In genomic region chr1:47224676-47225399, GRCh38 we compare ENCODE assay signal across 14 cellular contexts. TPM values are rescaled to one million over a fixed set of nuclear protein-coding genes. Genes with fewer than 3 reads are reported as not detected.
DNase-seq lines count a peak whose midpoint lies in the region; ATAC-seq, FAIRE-seq and TF ChIP-seq lines count a peak whose summit lies in the region.
"Had no signal": no experiment of that assay in that cellular context is flagged by ENCODE, and none has a peak within 500 bp of the region (broad histone marks: within the 10 kb centered on the region; RNA-seq: fewer than 3 reads in every experiment).

No MANE protein-coding gene starts in this region.

- H2BK12ac ChIP-seq in H1 (ENCODE audit: low read depth, low read length) (peak overlapping the region; percentile 97), neuronal stem cell (ENCODE audit: low read length) (no peak overlapping the region)

- peak overlapping the region; percentile 66 for H4K91ac ChIP-seq in H1 (replicated peaks; ENCODE audit: insufficient read length, low read length)
- no peak overlapping the region for H4K91ac ChIP-seq in neuronal stem cell (ENCODE audit: low read depth, low read length, poor library complexity)

- no peak for FAIRE-seq in H1 (lab: Jason Lieb, UNC)
- FAIRE-seq: bronchial epithelial cell had no signal

- POLR2A ChIA-PET in H1 (lab: Charles Lee; ENCODE audit: partially characterized antibody) = interaction anchor here (1.8 kb wide), 1 partner anchor 10 kb away, joined by 3 read pairs; no protein-coding TSS in a partner anchor

- H4K5ac ChIP-seq in H1 (ENCODE audit: insufficient read length, low read depth, low read length) = no peak overlapping the region

- H3K79me2 ChIP-seq in H1 (ENCODE audit: control insufficient read depth in 1 of 2, insufficient read depth in 2 of 2, low read length in 2 of 2) = no peaks in the 10 kb centered on the region

- no peak for TF ChIP-seq POLR2A in H1 (IDR thresholded peaks at IDR 0.05; ENCODE audit: control extremely low read depth in 1 of 2, low read depth in 2 of 2, low read length in 2 of 2)

- H2BK15ac ChIP-seq in H1 (ENCODE audit: low read length) = peak overlapping the region; percentile 96
- peak overlapping the region; percentile 24 for H2BK15ac ChIP-seq in neuronal stem cell (ENCODE audit: low read length)

- peaks cover 17% of the 10 kb centered on the region for H3K4me1 Mint-ChIP-seq in stimulated activated naive CD8-positive, alpha-beta T cell treated with anti-CD3 and anti-CD28 coated beads, Interleukin-15, amount 100 ng/mL, for 72 hours
- H3K4me1 Mint-ChIP-seq in natural killer cell treated with Interleukin-12 subunit alpha and Interleukin-12 subunit beta and Interleukin-15 and Interleukin-18, amount 100 ng/mL, for 72 hours (ENCODE audit: low read depth in 2 of 2) = peaks cover 3 to 13% of the 10 kb centered on the region in 2 donors
- H3K4me1 Mint-ChIP-seq: activated T-helper 17 cell treated with anti-CD3 and anti-CD28 coated beads, Interleukin-2, amount 50 U/mL, for 72 hours had no signal

- no peaks in the 10 kb centered on the region for H3K27me3 Mint-ChIP-seq in stimulated activated naive CD8-positive, alpha-beta T cell treated with anti-CD3 and anti-CD28 coated beads, Interleukin-15, amount 100 ng/mL, for 72 hours
- peaks cover 34 to 45% of the 10 kb centered on the region in 2 donors for H3K27me3 Mint-ChIP-seq in natural killer cell treated with Interleukin-12 subunit alpha and Interleukin-12 subunit beta and Interleukin-15 and Interleukin-18, amount 100 ng/mL, for 72 hours

- H3K27ac ChIP-seq in H1 (ENCODE audit: low read depth, low read length) = no peak overlapping the region
- no peak overlapping the region for H3K27ac ChIP-seq in neuronal stem cell (replicated peaks; ENCODE audit: low read length)
- H3K27ac ChIP-seq: HL-60 had no signal

- no peak overlapping the region for H3K14ac ChIP-seq in H1 (ENCODE audit: insufficient read length)
- H3K14ac ChIP-seq in neuronal stem cell (ENCODE audit: low read length) = peak overlapping the region; percentile 78

- H4K20me1 ChIP-seq in H1 (replicated peaks in 1 of 2; ENCODE audit: control insufficient read depth in 1 of 2, insufficient read depth in 2 of 2, low read length in 2 of 2) = peaks cover 5 to 16% of the 10 kb centered on the region in 2 experiments

- ATAC-seq in stimulated activated naive CD8-positive, alpha-beta T cell treated with anti-CD3 and anti-CD28 coated beads, Interleukin-15, amount 100 ng/mL, for 72 hours = peak; percentile 18
- no peak for ATAC-seq in stimulated activated naive CD8-positive, alpha-beta T cell treated with anti-CD3 and anti-CD28 coated beads, Interleukin-15, Interleukin-2, amounts not matched to agents 100 U/mL and 50 U/mL, for 24 hours
- no peak for ATAC-seq in natural killer cell treated with Interleukin-12 subunit alpha and Interleukin-12 subunit beta and Interleukin-15 and Interleukin-18, amount 100 ng/mL, for 72 hours
- no peak for ATAC-seq in HG02763 (IDR thresholded peaks at IDR 0.05; ENCODE audit: unreplicated experiment)
- ATAC-seq: activated T-helper 17 cell treated with anti-CD3 and anti-CD28 coated beads, Interleukin-2, amount 50 U/mL, for 72 hours; PC-3 had no signal

- no peak overlapping the region for H2AFZ ChIP-seq in H1 (ENCODE audit: low read length)
- H2AFZ ChIP-seq in neuronal stem cell (ENCODE audit: low read length) = no peak overlapping the region

- no peak overlapping the region for H3K23ac ChIP-seq in H1 (ENCODE audit: insufficient read length)
- H3K23ac ChIP-seq in neuronal stem cell (ENCODE audit: low read depth, low read length, poor library complexity) = peak overlapping the region; percentile 67

- no peak overlapping the region for H3K27ac Mint-ChIP-seq in stimulated activated naive CD8-positive, alpha-beta T cell treated with anti-CD3 and anti-CD28 coated beads, Interleukin-15, amount 100 ng/mL, for 72 hours
- H3K27ac Mint-ChIP-seq in natural killer cell treated with Interleukin-12 subunit alpha and Interleukin-12 subunit beta and Interleukin-15 and Interleukin-18, amount 100 ng/mL, for 72 hours = no peak overlapping the region
- H3K27ac Mint-ChIP-seq: activated T-helper 17 cell treated with anti-CD3 and anti-CD28 coated beads, Interleukin-2, amount 50 U/mL, for 72 hours; CD4-positive, CD25-positive, alpha-beta regulatory T cell had no signal

- H3K4me1 ChIP-seq in H1 (replicated peaks in 1 of 4; ENCODE audit: control insufficient read depth in 3 of 4, insufficient read depth in 4 of 4, low read length in 3 of 4) = peaks cover 7 to 35% (median 26%) of the 10 kb centered on the region in 4 experiments
- peaks cover 2 to 6% of the 10 kb centered on the region in 2 donors for H3K4me1 ChIP-seq in neuronal stem cell (ENCODE audit: control insufficient read depth in 2 of 2, insufficient read depth in 1 of 2, low read depth in 1 of 2, low read length in 2 of 2)

- CTCF ChIA-PET in H1 (lab: Charles Lee; ENCODE audit: partially characterized antibody) = interaction anchor here (0.7 to 4.2 kb wide), 7 partner anchors 10 to 45 kb away, joined by 3 to 25 read pairs (median 3); no protein-coding TSS in a partner anchor

- H2BK120ac ChIP-seq in H1 (replicated peaks; ENCODE audit: low read depth, low read length) (no peak overlapping the region), neuronal stem cell (ENCODE audit: low read depth, low read length) (no peak overlapping the region)

- H3K9me3 Mint-ChIP-seq in stimulated activated naive CD8-positive, alpha-beta T cell treated with anti-CD3 and anti-CD28 coated beads, Interleukin-15, amount 100 ng/mL, for 72 hours = no peaks in the 10 kb centered on the region
- H3K9me3 Mint-ChIP-seq in natural killer cell treated with Interleukin-12 subunit alpha and Interleukin-12 subunit beta and Interleukin-15 and Interleukin-18, amount 100 ng/mL, for 72 hours = no peaks in the 10 kb centered on the region
- H3K9me3 Mint-ChIP-seq: activated T-helper 17 cell treated with anti-CD3 and anti-CD28 coated beads, Interleukin-2, amount 50 U/mL, for 72 hours had no signal

- no peak for TF ChIP-seq CTCF in H1 (IDR thresholded peaks at IDR 0.05; ENCODE audit: control extremely low read depth in 1 of 3, insufficient read depth in 1 of 3, low read depth in 1 of 3, low read length in 3 of 3)

- H3K9me3 ChIP-seq in H1 (ENCODE audit: insufficient read depth in 2 of 2, low read depth in 1 of 2, low read length in 1 of 2) (no peaks in the 10 kb centered on the region), neuronal stem cell (replicated peaks in 1 of 2; ENCODE audit: control insufficient read depth in 2 of 2, insufficient read depth in 1 of 2, low read depth in 1 of 2, low read length in 2 of 2) (peaks cover 1 to 2% of the 10 kb centered on the region in 2 donors)

- 9% methylated on average over 25 of the region's 30 CpGs; no CpG with 5 or more reads in 1 of the 2 experiments for WGBS in H1 (ENCODE audit: extremely low coverage in 1 of 2, insufficient coverage in 1 of 2, insufficient read length in 1 of 2, insufficient replicate concordance in 2 of 2, low coverage in 1 of 2, low lambda C conversion rate in 2 of 2, missing lambda C conversion rate in 1 of 2), 2 experiments
- WGBS in neuronal stem cell (ENCODE audit: extremely low coverage in 2 of 2, insufficient read length in 2 of 2, insufficient replicate concordance in 1 of 2), 2 donors = no CpG with 5 or more reads among the region's 30 CpGs

- TF ChIP-seq EP300 in H1 (IDR thresholded peaks at IDR 0.05; ENCODE audit: borderline replicate concordance in 1 of 2, low read depth in 2 of 2, low read length in 2 of 2) = no peak

- H3K23me2 ChIP-seq in H1 (ENCODE audit: low read depth, low read length) = peaks cover 8% of the 10 kb centered on the region

- H3K4me3 ChIP-seq in H1 (ENCODE audit: extremely low read depth in 1 of 4, insufficient read depth in 2 of 4, low read depth in 3 of 4, low read length in 4 of 4) (peak overlapping the region; percentile 11 to 54 (median 17); a peak in 7 of 8 replicates), neuronal stem cell (ENCODE audit: low read length in 2 of 2) (peak overlapping the region in 1 of 2 donors; percentile 62)

- peaks cover 86 to 100% (median 94%) of the 10 kb centered on the region in 4 experiments for H3K27me3 ChIP-seq in H1 (replicated peaks in 1 of 4; ENCODE audit: control insufficient read depth in 3 of 4, extremely low read depth in 1 of 4, insufficient read depth in 3 of 4, low read length in 3 of 4)
- peaks cover 60 to 98% (median 85%) of the 10 kb centered on the region in 3 experiments for H3K27me3 ChIP-seq in neuronal stem cell (ENCODE audit: control insufficient read depth in 3 of 3, insufficient read depth in 3 of 3, low read depth in 1 of 3, low read length in 3 of 3)

- H3K36me3 ChIP-seq in H1 (ENCODE audit: control insufficient read depth in 2 of 4, insufficient read depth in 4 of 4, low read length in 3 of 4) (no peaks in the 10 kb centered on the region; a peak in 1 of 8 replicates), neuronal stem cell (replicated peaks in 1 of 2; ENCODE audit: control insufficient read depth in 2 of 2, insufficient read depth in 2 of 2, low read length in 2 of 2) (no peaks in the 10 kb centered on the region)

- H2BK5ac ChIP-seq in H1 (ENCODE audit: low read depth, low read length) = no peak overlapping the region
- no peak overlapping the region for H2BK5ac ChIP-seq in neuronal stem cell (ENCODE audit: low read length)

- H3K36me3 Mint-ChIP-seq in natural killer cell treated with Interleukin-12 subunit alpha and Interleukin-12 subunit beta and Interleukin-15 and Interleukin-18, amount 100 ng/mL, for 72 hours = no peaks in the 10 kb centered on the region
- H3K36me3 Mint-ChIP-seq: CD4-positive, CD25-positive, alpha-beta regulatory T cell had no signal

- H3K4me2 ChIP-seq in H1 (ENCODE audit: insufficient read depth in 1 of 2, low read depth in 2 of 2, low read length in 2 of 2) (peak overlapping the region; percentile 67 to 71), neuronal stem cell (ENCODE audit: insufficient read depth, low read length, poor library complexity, severe bottlenecking) (peak overlapping the region; percentile 68)

- H3K4me3 Mint-ChIP-seq in stimulated activated naive CD8-positive, alpha-beta T cell treated with anti-CD3 and anti-CD28 coated beads, Interleukin-15, amount 100 ng/mL, for 72 hours = no peak overlapping the region
- H3K4me3 Mint-ChIP-seq in natural killer cell treated with Interleukin-12 subunit alpha and Interleukin-12 subunit beta and Interleukin-15 and Interleukin-18, amount 100 ng/mL, for 72 hours = no peak overlapping the region
- H3K4me3 Mint-ChIP-seq: CD4-positive, CD25-positive, alpha-beta regulatory T cell had no signal

- no peak for DNase-seq in stimulated activated naive CD8-positive, alpha-beta T cell treated with anti-CD3 and anti-CD28 coated beads, Interleukin-15, amount 100 ng/mL, for 72 hours
- no peak for DNase-seq in stimulated activated naive CD8-positive, alpha-beta T cell treated with anti-CD3 and anti-CD28 coated beads, Interleukin-15, Interleukin-2, amounts not matched to agents 100 U/mL and 50 U/mL, for 24 hours
- DNase-seq in H1 (ENCODE audit: low read depth in 1 of 2, low spot score in 2 of 2) = peak in 1 of 2 experiments; percentile 60
- DNase-seq in neuronal stem cell (ENCODE audit: low spot score) = no peak
- no peak for DNase-seq in central memory CD4-positive, alpha-beta T cell
- no peak for DNase-seq in natural killer cell treated with Interleukin-12 subunit alpha and Interleukin-12 subunit beta and Interleukin-15 and Interleukin-18, amount 100 ng/mL, for 72 hours (ENCODE audit: low spot score)
- no peak for DNase-seq in DMS114 treated with DMSO at 0.1 percent for 48 hours (lab: John Stamatoyannopoulos, UW; ENCODE audit: unreplicated experiment)
- DNase-seq: CD4-positive, CD25-positive, alpha-beta regulatory T cell; PC-3 had no signal

- H3K18ac ChIP-seq in H1 (ENCODE audit: extremely low read depth, low read length) (no peak overlapping the region), neuronal stem cell (ENCODE audit: low read length) (peak overlapping the region; percentile 64)

- TF ChIP-seq RAD21 in H1 (IDR thresholded peaks at IDR 0.05 in 1 of 2, conservative IDR thresholded peaks at IDR 0.05 in 1 of 2; ENCODE audit: low read depth in 2 of 2, low read length in 2 of 2) = no peak

- H2AK5ac ChIP-seq in H1 (ENCODE audit: low read depth, low read length) (peak overlapping the region; percentile 48; the same call in 1 of the 2 replicates), neuronal stem cell (ENCODE audit: low read depth, low read length) (peak overlapping the region; percentile 48)

- H3K9ac ChIP-seq in H1 (replicated peaks in 1 of 4; ENCODE audit: extremely low read depth in 1 of 4, low read depth in 3 of 4, low read length in 3 of 4) (no peak overlapping the region), neuronal stem cell (ENCODE audit: low read depth, low read length, poor library complexity) (peak overlapping the region; percentile 56)

- H2BK20ac ChIP-seq in H1 (ENCODE audit: low read length) = peak overlapping the region; percentile 72; the same call in 1 of the 2 replicates

- H3K4ac ChIP-seq in H1 (replicated peaks; ENCODE audit: insufficient read length, low read depth, low read length) (no peak overlapping the region), neuronal stem cell (ENCODE audit: low read length) (no peak overlapping the region)

- H4K8ac ChIP-seq in H1 (ENCODE audit: extremely low read depth, insufficient read depth, low read length) = peak overlapping the region; percentile 83; the same call in 1 of the 2 replicates
- no peak overlapping the region for H4K8ac ChIP-seq in neuronal stem cell (ENCODE audit: low read depth, low read length)

- H3K56ac ChIP-seq in H1 (replicated peaks; ENCODE audit: insufficient read length, low read depth, low read length) = no peak overlapping the region

- H3K79me1 ChIP-seq in H1 (ENCODE audit: low read depth, low read length) (no peaks in the 10 kb centered on the region), neuronal stem cell (ENCODE audit: low read depth, low read length) (no peaks in the 10 kb centered on the region)

RNA-seq across cellular contexts. Expression of gene TAL1, which starts 7.2 kb away (rescaled TPM):
- total RNA-seq in H1 (2021; fragmentation: NEBNext Ultra II Directional; extraction: Animal tissue kit (Norgen Biotek cat#: 25700)) = 0.15 TPM in 1 of 2 replicates, not detected in the other
- polyA plus RNA-seq in H1 (2011; rRNA removed) = 0.06 and 0.09 TPM in 2 replicates
- 0.12 TPM for polyA plus RNA-seq in H1 (2011; cell fraction: cytosol; rRNA removed)
- 0.10 TPM for polyA plus RNA-seq in H1 (2011; cell fraction: nucleus; rRNA removed)
- 0.05 to 0.11 TPM (median 0.06 TPM) in 3 of 4 replicates, not detected in the other for polyA plus RNA-seq in H1 (2012, experiment 1 of 2)
- 0.05 TPM for polyA plus RNA-seq in H1 (2012, experiment 2 of 2)
- not detected for polyA plus RNA-seq in H1 (2013, experiment 1 of 2)
- 0.02 TPM for polyA plus RNA-seq in H1 (2013, experiment 2 of 2)
- polyA minus RNA-seq in H1 (2011; rRNA and poly(A)+ RNA removed) = 0.10 and 0.28 TPM in 2 replicates
- not detected for polyA minus RNA-seq in H1 (2011; cell fraction: cytosol; rRNA and poly(A)+ RNA removed)
- polyA minus RNA-seq in H1 (2011; cell fraction: nucleus; rRNA and poly(A)+ RNA removed) = not detected
- polyA plus RNA-seq in neuronal stem cell (2013, experiment 1 of 2) = 0.03 TPM
- polyA plus RNA-seq in neuronal stem cell (2013, experiment 2 of 2) = 0.01 TPM
- 1 to 10 TPM in 1 of 2 donors, not detected in 1; 1.7 TPM for total RNA-seq in natural killer cell treated with Interleukin-12 subunit alpha and Interleukin-12 subunit beta and Interleukin-15 and Interleukin-18, amount 100 ng/mL, for 72 hours
- total RNA-seq: activated T-helper 17 cell treated with anti-CD3 and anti-CD28 coated beads, Interleukin-2, amount 50 U/mL, for 72 hours; bronchial epithelial cell; PC-3 had no signal
- polyA plus RNA-seq: CD4-positive, CD25-positive, alpha-beta regulatory T cell had no signal

RNA-seq across cellular contexts. Expression of gene PDZK1IP1, which starts 35.0 kb away (rescaled TPM):
- not detected in 2 replicates for total RNA-seq in H1 (2021; fragmentation: NEBNext Ultra II Directional; extraction: Animal tissue kit (Norgen Biotek cat#: 25700))
- polyA plus RNA-seq in H1 (2011; rRNA removed) = 0.17 TPM in 1 of 2 replicates, not detected in the other
- not detected for polyA plus RNA-seq in H1 (2011; cell fraction: cytosol; rRNA removed)
- 0.20 TPM for polyA plus RNA-seq in H1 (2011; cell fraction: nucleus; rRNA removed)
- polyA plus RNA-seq in H1 (2012, experiment 1 of 2) = not detected in 4 replicates
- not detected for polyA plus RNA-seq in H1 (2012, experiment 2 of 2)
- polyA plus RNA-seq in H1 (2013, experiment 1 of 2) = not detected
- not detected for polyA plus RNA-seq in H1 (2013, experiment 2 of 2)
- polyA minus RNA-seq in H1 (2011; rRNA and poly(A)+ RNA removed) = not detected in 2 replicates
- polyA minus RNA-seq in H1 (2011; cell fraction: cytosol; rRNA and poly(A)+ RNA removed) = not detected
- not detected for polyA minus RNA-seq in H1 (2011; cell fraction: nucleus; rRNA and poly(A)+ RNA removed)
- not detected for polyA plus RNA-seq in neuronal stem cell (2013, experiment 1 of 2)
- polyA plus RNA-seq in neuronal stem cell (2013, experiment 2 of 2) = not detected
- not detected for total RNA-seq in natural killer cell treated with Interleukin-12 subunit alpha and Interleukin-12 subunit beta and Interleukin-15 and Interleukin-18, amount 100 ng/mL, for 72 hours
- total RNA-seq: activated T-helper 17 cell treated with anti-CD3 and anti-CD28 coated beads, Interleukin-2, amount 50 U/mL, for 72 hours; lung microvascular endothelial cell; PC-3 had no signal
- polyA plus RNA-seq: CD4-positive, CD25-positive, alpha-beta regulatory T cell had no signal
